Comparison of ENCODE assay signal across 8 cellular contexts in genomic region chr12:110403975-110404675, GRCh38. TPM values are rescaled to one million over a fixed set of nuclear protein-coding genes. Genes with fewer than 3 reads are reported as not detected.
DNase-seq lines count a peak whose midpoint lies in the region; ATAC-seq and TF ChIP-seq lines count a peak whose summit lies in the region.

No MANE protein-coding gene starts in this region.

- no peak for TF ChIP-seq POLR2A in prostate gland (IDR thresholded peaks at IDR 0.05)
- no peak for TF ChIP-seq POLR2A in upper lobe of left lung (IDR thresholded peaks at IDR 0.05)

- H3K9me3 ChIP-seq in BLaER1 (no peaks in the 10 kb centered on the region), GM23248 (ENCODE audit: low read depth) (no peaks in the 10 kb centered on the region), prostate gland (no peaks in the 10 kb centered on the region), upper lobe of left lung (no peaks in the 10 kb centered on the region)

- H3K9me2 ChIP-seq in GM23248 (ENCODE audit: insufficient read depth), result no peaks in the 10 kb centered on the region

- H3K4me1 Mint-ChIP-seq in T-helper 2 cell treated with Interferon-gamma antibody and Interleukin-4, amounts not matched to agents 5 μg/mL and 100 μg/mL, for 36 hours (ENCODE audit: low read depth), result peaks cover 19% of the 10 kb centered on the region

- ATAC-seq in left ventricle myocardium superior, result peak; percentile 81
- peak; percentile 84 to 89 for ATAC-seq in upper lobe of left lung (ENCODE audit: low FRiP score in 2 of 2)

- peak overlapping the region; percentile 99 for H3K4me3 Mint-ChIP-seq in T-helper 2 cell treated with Interferon-gamma antibody and Interleukin-4, amounts not matched to agents 5 μg/mL and 100 μg/mL, for 36 hours

- H2AFZ ChIP-seq in GM23248, result peak overlapping the region; percentile 100

- peaks cover 19% of the 10 kb centered on the region for H3K4me1 ChIP-seq in BLaER1
- 0 out of 2 replicates have a peak, but pooled peaks cover 5% of the 10 kb centered on the region for H3K4me1 ChIP-seq in GM23248 (ENCODE audit: insufficient read depth)
- H3K4me1 ChIP-seq in prostate gland (replicated peaks), result no peaks in the 10 kb centered on the region
- peaks cover 8 to 16% (median 11%) of the 10 kb centered on the region in 4 donors for H3K4me1 ChIP-seq in upper lobe of left lung

- no peaks in the 10 kb centered on the region for H3K9me3 Mint-ChIP-seq in T-helper 2 cell treated with Interferon-gamma antibody and Interleukin-4, amounts not matched to agents 5 μg/mL and 100 μg/mL, for 36 hours

- H3K4me3 ChIP-seq in BLaER1, result peak overlapping the region; percentile 93
- peak overlapping the region; percentile 86 for H3K4me3 ChIP-seq in GM23248
- H3K4me3 ChIP-seq in prostate gland, result peak overlapping the region; percentile 80 to 92
- peak overlapping the region; percentile 74 to 85 (median 80) for H3K4me3 ChIP-seq in upper lobe of left lung

- intact Hi-C loops in left ventricle myocardium superior (cut with micrococcal nuclease), result no loop called here
- intact Hi-C loops in prostate gland (cut with DNase I), result no loop called here

- DNase-seq in GM23248, result peak; percentile 84
- peak; percentile 84 for DNase-seq in NCI-H146 (lab: John Stamatoyannopoulos, UW)
- DNase-seq in T-helper 2 cell treated with Interferon-gamma antibody and Interleukin-4, amounts not matched to agents 5 μg/mL and 100 μg/mL, for 36 hours (ENCODE audit: low spot score), result peak; percentile 72
- peak; percentile 89 for DNase-seq in left ventricle myocardium superior
- peak; percentile 52 for DNase-seq in prostate gland (ENCODE audit: low spot score)
- DNase-seq in upper lobe of left lung, result peak; percentile 77 to 93

- in situ Hi-C loops in GM23248 (cut with MboI), result no loop called here

- H4K20me1 ChIP-seq in BLaER1, result peaks cover 20% of the 10 kb centered on the region
- H4K20me1 ChIP-seq in GM23248 (ENCODE audit: insufficient read depth), result no peaks in the 10 kb centered on the region

- H3F3A ChIP-seq in GM23248 (ENCODE audit: insufficient read depth), result no peaks in the 10 kb centered on the region

- H3K27me3 ChIP-seq in BLaER1 (no peaks in the 10 kb centered on the region), GM23248 (replicated peaks; ENCODE audit: insufficient read depth) (no peaks in the 10 kb centered on the region), prostate gland (replicated peaks; ENCODE audit: insufficient read depth) (no peaks in the 10 kb centered on the region), upper lobe of left lung (no peaks in the 10 kb centered on the region)

- peak overlapping the region; percentile 99 for H3K27ac ChIP-seq in BLaER1
- peak overlapping the region; percentile 96 for H3K27ac ChIP-seq in GM23248
- peak overlapping the region; percentile 97 for H3K27ac ChIP-seq in angular gyrus (ENCODE audit: low read depth, low read length)
- H3K27ac ChIP-seq in prostate gland, result peak overlapping the region; percentile 91 to 94
- peak overlapping the region; percentile 84 to 94 (median 92) for H3K27ac ChIP-seq in upper lobe of left lung

- peak in 1 of 4 experiments; percentile 17 for TF ChIP-seq CTCF in prostate gland (IDR thresholded peaks at IDR 0.05)
- no peak for TF ChIP-seq CTCF in upper lobe of left lung (IDR thresholded peaks at IDR 0.05)

- H3K4me2 ChIP-seq in BLaER1, result peak overlapping the region; percentile 92
- H3K4me2 ChIP-seq in GM23248 (ENCODE audit: unreplicated experiment), result peak overlapping the region; percentile 100

- peak overlapping the region; percentile 97 for H3K9ac ChIP-seq in BLaER1
- H3K9ac ChIP-seq in GM23248, result peak overlapping the region; percentile 97

- peaks cover 22% of the 10 kb centered on the region for H3K36me3 Mint-ChIP-seq in T-helper 2 cell treated with Interferon-gamma antibody and Interleukin-4, amounts not matched to agents 5 μg/mL and 100 μg/mL, for 36 hours (ENCODE audit: low read depth)

- 22% methylated on average over 21 of the region's 21 CpGs for WGBS in GM23248 (ENCODE audit: low coverage in 1 of 2, low lambda C conversion rate in 2 of 2, missing lambda C conversion rate in 2 of 2), 2 experiments
- WGBS in prostate gland, result 17% methylated on average over 21 of the region's 21 CpGs
- 22 to 27% methylated on average over 21 of the region's 21 CpGs for WGBS in upper lobe of left lung, 2 donors

- no peak for TF ChIP-seq EP300 in upper lobe of left lung (IDR thresholded peaks at IDR 0.05)

- H3K36me3 ChIP-seq in BLaER1 (peaks cover 28% of the 10 kb centered on the region), GM23248 (ENCODE audit: low read depth) (peaks cover 4% of the 10 kb centered on the region; the same call in 1 of the 2 replicates), prostate gland (peaks cover 0 to 4% of the 10 kb centered on the region in 2 donors), upper lobe of left lung (peaks cover 0 to 15% (median 2%) of the 10 kb centered on the region in 4 donors)

- H3K79me2 ChIP-seq in GM23248 (ENCODE audit: insufficient read depth), result peaks cover 40% of the 10 kb centered on the region

- peak overlapping the region; percentile 98 for H3K27ac Mint-ChIP-seq in T-helper 2 cell treated with Interferon-gamma antibody and Interleukin-4, amounts not matched to agents 5 μg/mL and 100 μg/mL, for 36 hours

- no peaks in the 10 kb centered on the region for H3K27me3 Mint-ChIP-seq in T-helper 2 cell treated with Interferon-gamma antibody and Interleukin-4, amounts not matched to agents 5 μg/mL and 100 μg/mL, for 36 hours (ENCODE audit: low read depth)

RNA-seq across cellular contexts. Expression of gene ANAPC7, which starts 0.6 kb away (rescaled TPM):
- 46.5 and 50.2 TPM in 2 replicates for total RNA-seq in GM23248 (2014; rRNA removed; shearing (Covaris generic))
- polyA plus RNA-seq in GM23248 (2016; fragmentation: Nextera tagmentation; extraction: Ambion mirVana), result 35.5 and 38.7 TPM in 2 replicates
- total RNA-seq in left ventricle myocardium superior, result 31.8 TPM
- total RNA-seq in prostate gland, result 10 to 100 TPM; 60.2 to 65.8 TPM
- total RNA-seq in upper lobe of left lung, result 10 to 100 TPM; 33.5 to 90.1 (median 43.1) TPM

RNA-seq across cellular contexts. Expression of gene ARPC3, which starts 46.0 kb away (rescaled TPM):
- 552 and 686 TPM in 2 replicates for total RNA-seq in GM23248 (2014; rRNA removed; shearing (Covaris generic))
- 503 and 511 TPM in 2 replicates for polyA plus RNA-seq in GM23248 (2016; fragmentation: Nextera tagmentation; extraction: Ambion mirVana)
- total RNA-seq in left ventricle myocardium superior (82.3 TPM), prostate gland (100 to 1,000 TPM; 293 to 338 TPM), upper lobe of left lung (100 to 1,000 TPM; 139 to 347 (median 245) TPM)

Comparison
In these comparisons a context has a peak if more than half of its experiments do, and no peak if none do; other contexts are left out.
1. Peak in every context shown above with its lines: DNase-seq, ATAC-seq, H3K4me3 ChIP-seq and H3K27ac ChIP-seq.